ENCODE assay signal across 12 cellular contexts in the genomic region with DNA sequence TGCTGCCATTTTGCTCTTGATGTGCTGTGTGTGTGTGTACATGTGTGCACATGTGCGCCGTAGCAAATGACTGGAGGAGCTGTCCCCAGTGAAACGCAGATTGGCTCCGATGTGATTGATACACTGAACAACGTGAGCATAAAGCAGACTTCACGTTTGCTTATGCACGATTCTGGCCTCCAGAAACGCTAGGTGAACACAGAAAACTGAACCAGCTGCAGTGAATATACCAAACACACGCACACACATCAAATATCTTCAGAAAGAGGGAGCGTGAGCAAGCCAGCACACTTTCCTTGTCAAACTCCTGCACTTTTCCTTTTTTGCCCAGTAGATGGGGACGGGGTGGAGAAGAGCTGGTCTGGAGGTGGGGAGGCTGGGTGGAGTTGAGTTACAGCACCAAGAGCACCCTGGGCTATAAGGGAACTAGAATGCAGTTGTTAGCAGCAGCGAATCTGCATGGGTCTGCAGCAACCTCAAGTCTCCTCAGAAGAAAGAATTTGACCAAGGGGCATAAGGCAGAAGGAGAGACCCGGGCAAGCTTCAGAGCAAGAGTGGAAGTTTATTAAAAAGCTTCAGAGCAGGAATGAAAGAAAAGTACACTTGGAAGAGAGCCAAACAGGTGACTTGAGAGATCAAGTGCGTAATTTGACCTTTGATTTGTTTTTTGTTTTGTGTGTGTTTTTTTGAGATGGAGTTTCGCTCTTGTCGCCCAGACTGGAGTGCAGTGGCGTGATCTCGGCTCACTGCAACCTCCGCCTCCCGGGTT.
A peak's percentile ranks its signal among the peaks of the same experiment; 100 is the strongest.
DNase-seq lines count a peak whose midpoint lies in the region; ATAC-seq and TF ChIP-seq lines count a peak whose summit lies in the region.
"Had no signal": no experiment of that assay in that cellular context is flagged by ENCODE, and none has a peak within 500 bp of the region (broad histone marks: within the 10 kb centered on the region; RNA-seq: fewer than 3 reads in every experiment).

No MANE protein-coding gene starts in this region.

- no CpG with 5 or more reads among the region's 20 CpGs for WGBS in H9 (ENCODE audit: extremely low coverage, insufficient read length, low lambda C conversion rate)

- H3K23ac ChIP-seq in H9 (ENCODE audit: insufficient read length, low read depth, low read length), result no peak overlapping the region

- H3K79me1 ChIP-seq in H9 (ENCODE audit: insufficient read depth, low read depth, low read length, poor library complexity, severe bottlenecking), result no peaks in the 10 kb centered on the region

- H3T11ph ChIP-seq in H9 (ENCODE audit: low read length), result no peak overlapping the region

- H3K4me1 ChIP-seq in H9 (ENCODE audit: insufficient read depth, low read length), result peaks cover 12% of the 10 kb centered on the region; the same call in 1 of the 2 replicates

- H4K8ac ChIP-seq in H9 (replicated peaks; ENCODE audit: insufficient read length, low read depth, low read length), result no peak overlapping the region

- no peaks in the 10 kb centered on the region for H3K9me3 ChIP-seq in H9 (ENCODE audit: control insufficient read depth, low read depth, low read length)

- no TSS peak for BruUV-seq in Calu3 (replicated peaks; lab: Mats Ljungman, UMichigan)

- no peak overlapping the region for H2BK5ac ChIP-seq in H9 (ENCODE audit: insufficient read length, low read length)

- H4K5ac ChIP-seq in H9 (ENCODE audit: insufficient read length, low read depth, low read length), result no peak overlapping the region

- CTCF ChIA-PET in Calu3 (lab: Charles Lee), result no interaction called here

- no peaks in the 10 kb centered on the region for H4K20me1 ChIP-seq in H9 (ENCODE audit: control insufficient read depth, insufficient read depth, insufficient read length)

- no peak overlapping the region for H2AK5ac ChIP-seq in H9 (ENCODE audit: insufficient read length, low read length)

- H3K79me2 ChIP-seq in H9 (ENCODE audit: insufficient read depth, low read length), result no peaks in the 10 kb centered on the region

- H3K36me3 Mint-ChIP-seq in H9 (ENCODE audit: insufficient read depth in 1 of 3, low read depth in 3 of 3) (peaks cover 0 to 3% (median 0%) of the 10 kb centered on the region in 3 experiments; a peak in 1 of 7 replicates), brain (no peaks in the 10 kb centered on the region), progenitor cell of endocrine pancreas (ENCODE audit: insufficient read depth) (no peaks in the 10 kb centered on the region), Calu3 (ENCODE audit: insufficient read depth, unreplicated experiment) (no peaks in the 10 kb centered on the region)
- H3K36me3 Mint-ChIP-seq: activated naive CD8-positive, alpha-beta T cell treated with anti-CD3 and anti-CD28 coated beads, Interleukin-2, amount 10 ng/mL, durations not matched to agents 7 days and 5 days had no signal

- no peaks in the 10 kb centered on the region for H3K27me3 ChIP-seq in H9 (ENCODE audit: insufficient read depth, low read length)

- no peak overlapping the region for H3K56ac ChIP-seq in H9 (ENCODE audit: insufficient read length, low read depth, low read length)

- H3K9me3 Mint-ChIP-seq in H9 (peaks cover 4% of the 10 kb centered on the region in 2 experiments; a peak in 3 of 5 replicates), brain (peaks cover 0 to 6% (median 3%) of the 10 kb centered on the region in 5 experiments), progenitor cell of endocrine pancreas (ENCODE audit: low read depth) (no peaks in the 10 kb centered on the region), Calu3 (ENCODE audit: low read depth, unreplicated experiment) (peaks cover 7% of the 10 kb centered on the region)
- H3K9me3 Mint-ChIP-seq: activated naive CD8-positive, alpha-beta T cell treated with anti-CD3 and anti-CD28 coated beads, Interleukin-2, amount 10 ng/mL, durations not matched to agents 7 days and 5 days had no signal

- ATAC-seq in HG02763 (IDR thresholded peaks at IDR 0.05; ENCODE audit: unreplicated experiment), result no peak
- ATAC-seq: HCT116 had no signal

- H2BK15ac ChIP-seq in H9 (ENCODE audit: low read depth, low read length), result no peak overlapping the region

- no peak overlapping the region for H2BK12ac ChIP-seq in H9 (ENCODE audit: insufficient read length, low read depth, low read length)

- H3K4me1 Mint-ChIP-seq in H9 (peaks cover 21 to 30% of the 10 kb centered on the region in 2 experiments), brain (peaks cover 30% of the 10 kb centered on the region), progenitor cell of endocrine pancreas (ENCODE audit: low read depth) (peaks cover 26% of the 10 kb centered on the region), Calu3 (ENCODE audit: low read depth, unreplicated experiment) (no peaks in the 10 kb centered on the region)
- H3K4me1 Mint-ChIP-seq: activated naive CD8-positive, alpha-beta T cell treated with anti-CD3 and anti-CD28 coated beads, Interleukin-2, amount 10 ng/mL, durations not matched to agents 7 days and 5 days had no signal

- no peak overlapping the region for H3K14ac ChIP-seq in H9 (ENCODE audit: insufficient read depth, low read length)

- no peak overlapping the region for H3K4ac ChIP-seq in H9 (ENCODE audit: low read depth, low read length)

- intact Hi-C loops in Calu3 (cut with micrococcal nuclease; ENCODE audit: unreplicated experiment), result no loop called here

- TF ChIP-seq CTCF in H9 (conservative IDR thresholded peaks at IDR 0.05), result peak; percentile 40; the same call in 2 of the 3 replicates
- peak; percentile 17 to 39 for TF ChIP-seq CTCF in brain (conservative IDR thresholded peaks at IDR 0.05)
- no peak for TF ChIP-seq CTCF in progenitor cell of endocrine pancreas (IDR thresholded peaks at IDR 0.05; ENCODE audit: unreplicated experiment)
- TF ChIP-seq CTCF in GM13976 (IDR thresholded peaks at IDR 0.05; ENCODE audit: borderline replicate concordance, control extremely low read depth, extremely low read depth, insufficient read depth, missing control alignments), result no peak
- TF ChIP-seq CTCF in Calu3 (IDR thresholded peaks at IDR 0.05; ENCODE audit: unreplicated experiment), result no peak

- no peak overlapping the region; a peak in 2 of 7 replicates for H3K27ac Mint-ChIP-seq in H9
- H3K27ac Mint-ChIP-seq in brain, result peak overlapping the region in 2 of 5 experiments; percentile 37 to 62
- peak overlapping the region; percentile 60 for H3K27ac Mint-ChIP-seq in progenitor cell of endocrine pancreas
- H3K27ac Mint-ChIP-seq in Calu3 (ENCODE audit: unreplicated experiment), result no peak overlapping the region
- H3K27ac Mint-ChIP-seq: activated naive CD8-positive, alpha-beta T cell treated with anti-CD3 and anti-CD28 coated beads, Interleukin-2, amount 10 ng/mL, durations not matched to agents 7 days and 5 days; stimulated activated naive CD8-positive, alpha-beta T cell treated with anti-CD3 and anti-CD28 coated beads, Interleukin-15, Interleukin-2, amounts not matched to agents 100 ng/mL and 50 ng/mL, for 24 hours had no signal

- H3K9ac ChIP-seq in H9 (ENCODE audit: extremely low read depth, insufficient read length, low read length), result no peak overlapping the region

- no peak overlapping the region for H3K27ac ChIP-seq in H9 (ENCODE audit: insufficient read length, low read depth, low read length)

- no peak overlapping the region for H2AFZ ChIP-seq in H9 (ENCODE audit: low read length)

- no peak overlapping the region for H2BK20ac ChIP-seq in H9 (ENCODE audit: low read depth, low read length, poor library complexity, severe bottlenecking)

- H3K27me3 Mint-ChIP-seq in H9 (ENCODE audit: low read depth) (peaks cover 14% of the 10 kb centered on the region), brain (peaks cover 3% of the 10 kb centered on the region), progenitor cell of endocrine pancreas (no peaks in the 10 kb centered on the region), Calu3 (ENCODE audit: unreplicated experiment) (no peaks in the 10 kb centered on the region)
- H3K27me3 Mint-ChIP-seq: activated naive CD8-positive, alpha-beta T cell treated with anti-CD3 and anti-CD28 coated beads, Interleukin-2, amount 10 ng/mL, durations not matched to agents 7 days and 5 days; stimulated activated naive CD8-positive, alpha-beta T cell treated with anti-CD3 and anti-CD28 coated beads, Interleukin-15, Interleukin-2, amounts not matched to agents 100 ng/mL and 50 ng/mL, for 24 hours had no signal

- no peak overlapping the region for H3K4me2 ChIP-seq in H9 (ENCODE audit: insufficient read depth, insufficient read length, low read length)

- in situ Hi-C loops in GM13976 (cut with MboI; ENCODE audit: low sequenced_read_pairs, unreplicated experiment), result no loop called here

- peak; percentile 66 for DNase-seq in H9
- DNase-seq in NCI-H2171 (lab: John Stamatoyannopoulos, UW), result peak; percentile 78
- DNase-seq in progenitor cell of endocrine pancreas (ENCODE audit: low spot score, unreplicated experiment), result no peak
- no peak for DNase-seq in effector CD8-positive, alpha-beta T cell (lab: John Stamatoyannopoulos, UW)
- DNase-seq in GM13976 (ENCODE audit: low spot score), result no peak
- no peak for DNase-seq in Calu3
- DNase-seq: activated naive CD8-positive, alpha-beta T cell treated with anti-CD3 and anti-CD28 coated beads, Interleukin-2, amount 10 ng/mL, durations not matched to agents 7 days and 5 days; posterior cingulate gyrus had no signal

- no peak overlapping the region for H4K91ac ChIP-seq in H9 (ENCODE audit: insufficient read length, low read depth, low read length)

- H3K23me2 ChIP-seq in H9 (ENCODE audit: insufficient read length, low read depth, low read length, poor library complexity, severe bottlenecking), result no peaks in the 10 kb centered on the region

- H3K18ac ChIP-seq in H9 (ENCODE audit: insufficient read length, low read depth, low read length), result no peak overlapping the region

- H3K4me3 Mint-ChIP-seq in H9, result no peak overlapping the region
- H3K4me3 Mint-ChIP-seq in brain, result no peak overlapping the region
- no peak overlapping the region for H3K4me3 Mint-ChIP-seq in progenitor cell of endocrine pancreas (ENCODE audit: low read depth)
- no peak overlapping the region for H3K4me3 Mint-ChIP-seq in Calu3 (ENCODE audit: low read depth, unreplicated experiment)
- H3K4me3 Mint-ChIP-seq: activated naive CD8-positive, alpha-beta T cell treated with anti-CD3 and anti-CD28 coated beads, Interleukin-2, amount 10 ng/mL, durations not matched to agents 7 days and 5 days; stimulated activated naive CD8-positive, alpha-beta T cell treated with anti-CD3 and anti-CD28 coated beads, Interleukin-15, Interleukin-2, amounts not matched to agents 100 ng/mL and 50 ng/mL, for 24 hours had no signal

- H2BK120ac ChIP-seq in H9 (ENCODE audit: low read depth, low read length, poor library complexity, severe bottlenecking), result no peak overlapping the region

Comparison
In these comparisons a context has a peak if more than half of its experiments do, and no peak if none do; other contexts are left out.
1. DNase-seq: peak in H9 (single experiment) and NCI-H2171 (single experiment); none in progenitor cell of endocrine pancreas (single experiment), effector CD8-positive, alpha-beta T cell (single experiment), GM13976 (single experiment) and Calu3 (single experiment).
2. CTCF ChIP-seq: peak in H9 (single experiment) and brain (2 of 2); none in progenitor cell of endocrine pancreas (single experiment), GM13976 (single experiment) and Calu3 (single experiment).